In genomic region chr22:50306753-50307749, GRCh38 we compare ENCODE assay signal across 8 cellular contexts. TPM values are rescaled to one million over a fixed set of nuclear protein-coding genes. Genes with fewer than 3 reads are reported as not detected.
DNase-seq lines count a peak whose midpoint lies in the region; ATAC-seq and TF ChIP-seq lines count a peak whose summit lies in the region.

PLXNB2 (minus strand) TSS chr22:50307646; CDS start chr22:50290584, 17,062 bp downstream.

- intact Hi-C loops in PC-3 (cut with micrococcal nuclease) (no loop called here), ascending aorta (cut with DNase I) (loop anchor here (1.0 to 10.0 kb wide), 3 partner anchors 20 to 372 kb away; partner anchors contain the start of gene DENND6B), left ventricle myocardium inferior (cut with micrococcal nuclease) (no loop called here)

- H3K4me3 ChIP-seq in PC-3 (ENCODE audit: low read length) (peak within 1 kb of the TSS; percentile 88), ascending aorta (peak within 1 kb of the TSS; percentile 71 to 95), left ventricle myocardium inferior (peak within 1 kb of the TSS; percentile 98), parathyroid adenoma (ENCODE audit: low read depth, low read length) (peak within 1 kb of the TSS; percentile 76)

- H3K36me3 ChIP-seq in PC-3 (ENCODE audit: low read depth, low read length) (no peaks in the 10 kb centered on the region), ascending aorta (no peaks in the 10 kb centered on the region), left ventricle myocardium inferior (no peaks in the 10 kb centered on the region), parathyroid adenoma (ENCODE audit: control insufficient read depth, insufficient read depth, low read length) (no peaks in the 10 kb centered on the region)

- TF ChIP-seq CTCF in PC-3 (conservative IDR thresholded peaks at IDR 0.05; ENCODE audit: low read depth, low read length) (no peak), ascending aorta (IDR thresholded peaks at IDR 0.05) (no peak), left ventricle myocardium inferior (IDR thresholded peaks at IDR 0.05; ENCODE audit: borderline replicate concordance) (no peak), parathyroid adenoma (IDR thresholded peaks at IDR 0.05) (no peak)

- H4K20me1 ChIP-seq in PC-3 (ENCODE audit: low read length) = 0 out of 2 replicates have a peak, but pooled peaks cover 4% of the 10 kb centered on the region

- H3K9ac ChIP-seq in PC-3 (ENCODE audit: low read length) = peak within 1 kb of the TSS; percentile 94
- H3K9ac ChIP-seq in parathyroid adenoma = peak within 1 kb of the TSS; percentile 84

- BruUV-seq in PC-3 (replicated peaks; lab: Mats Ljungman, UMichigan) = no TSS peak

- H3K9me2 ChIP-seq in PC-3 (replicated peaks; ENCODE audit: low read length) = no peaks in the 10 kb centered on the region

- peak; percentile 6; the same call in 1 of the 2 replicates for ATAC-seq in PC-3
- ATAC-seq in HG02981 (IDR thresholded peaks at IDR 0.05; ENCODE audit: unreplicated experiment) = no peak

- H2AFZ ChIP-seq in PC-3 (ENCODE audit: low read length) = no peak within 1 kb of the TSS
- no peak within 1 kb of the TSS for H2AFZ ChIP-seq in parathyroid adenoma

- H3K9me3 ChIP-seq in PC-3 (ENCODE audit: low read length) (no peaks in the 10 kb centered on the region), ascending aorta (no peaks in the 10 kb centered on the region), left ventricle myocardium inferior (replicated peaks) (no peaks in the 10 kb centered on the region), parathyroid adenoma (ENCODE audit: control insufficient read depth, low read length) (no peaks in the 10 kb centered on the region)

- POLR2A ChIA-PET in PC-3 (lab: Charles Lee; ENCODE audit: unreplicated experiment) = interaction anchor here (0.6 to 1.4 kb wide), 2 partner anchors 18 to 25 kb away, joined by 6 to 17 read pairs; no protein-coding TSS in a partner anchor

- peak within 1 kb of the TSS; percentile 99 for H3K4me2 ChIP-seq in PC-3 (ENCODE audit: low read length)
- peak within 1 kb of the TSS; percentile 94 for H3K4me2 ChIP-seq in parathyroid adenoma (ENCODE audit: low read length)

- H3K27me3 ChIP-seq in PC-3 (ENCODE audit: low read length) (no peaks in the 10 kb centered on the region), ascending aorta (no peaks in the 10 kb centered on the region), left ventricle myocardium inferior (ENCODE audit: low read depth) (no peaks in the 10 kb centered on the region), parathyroid adenoma (ENCODE audit: control insufficient read depth, insufficient read depth, low read length) (no peaks in the 10 kb centered on the region)

- H3K27ac ChIP-seq in PC-3 (ENCODE audit: low read length) (peak within 1 kb of the TSS; percentile 99), ascending aorta (peak within 1 kb of the TSS; percentile 86 to 96), left ventricle myocardium inferior (replicated peaks) (peak within 1 kb of the TSS; percentile 95), parathyroid adenoma (peak within 1 kb of the TSS; percentile 95)

- H3K4me1 ChIP-seq in PC-3 (ENCODE audit: insufficient read depth, low read length) (peaks cover 37% of the 10 kb centered on the region), ascending aorta (peaks cover 44 to 46% of the 10 kb centered on the region in 2 donors), left ventricle myocardium inferior (peaks cover 74% of the 10 kb centered on the region), parathyroid adenoma (peaks cover 17% of the 10 kb centered on the region)

- DNase-seq in SIG-M5 treated with dmso at 0.1 percent for 504 hours (lab: John Stamatoyannopoulos, UW; ENCODE audit: unreplicated experiment) = peak; percentile 76
- no peak for DNase-seq in SIG-M5 (lab: John Stamatoyannopoulos, UW)
- peak; percentile 89 for DNase-seq in HuH-7.5 (ENCODE audit: low spot score)
- DNase-seq in PC-3 = peak; percentile 72
- DNase-seq in ascending aorta (ENCODE audit: low spot score in 2 of 2) = peak in 1 of 2 donors; percentile 90
- peak; percentile 88 for DNase-seq in left ventricle myocardium inferior

- H3K79me2 ChIP-seq in PC-3 (ENCODE audit: low read length) (peaks cover 48% of the 10 kb centered on the region), parathyroid adenoma (peaks cover 10% of the 10 kb centered on the region)

- CTCF ChIA-PET in PC-3 (lab: Charles Lee) = interaction anchor here (0.7 kb wide), 1 partner anchor 16 kb away, joined by 5 read pairs; no protein-coding TSS in a partner anchor

- H3F3A ChIP-seq in PC-3 (ENCODE audit: low read length, unreplicated experiment) = peaks cover 3% of the 10 kb centered on the region

RNA-seq across cellular contexts. Expression of gene PLXNB2, which starts in this region (rescaled TPM):
- total RNA-seq in PC-3 (2014; rRNA removed) (68.2 and 82.9 TPM in 2 replicates), ascending aorta (287 TPM), left ventricle myocardium inferior (50.2 TPM)
